12 cellular contexts compared by ENCODE assay signal in the genomic region with DNA sequence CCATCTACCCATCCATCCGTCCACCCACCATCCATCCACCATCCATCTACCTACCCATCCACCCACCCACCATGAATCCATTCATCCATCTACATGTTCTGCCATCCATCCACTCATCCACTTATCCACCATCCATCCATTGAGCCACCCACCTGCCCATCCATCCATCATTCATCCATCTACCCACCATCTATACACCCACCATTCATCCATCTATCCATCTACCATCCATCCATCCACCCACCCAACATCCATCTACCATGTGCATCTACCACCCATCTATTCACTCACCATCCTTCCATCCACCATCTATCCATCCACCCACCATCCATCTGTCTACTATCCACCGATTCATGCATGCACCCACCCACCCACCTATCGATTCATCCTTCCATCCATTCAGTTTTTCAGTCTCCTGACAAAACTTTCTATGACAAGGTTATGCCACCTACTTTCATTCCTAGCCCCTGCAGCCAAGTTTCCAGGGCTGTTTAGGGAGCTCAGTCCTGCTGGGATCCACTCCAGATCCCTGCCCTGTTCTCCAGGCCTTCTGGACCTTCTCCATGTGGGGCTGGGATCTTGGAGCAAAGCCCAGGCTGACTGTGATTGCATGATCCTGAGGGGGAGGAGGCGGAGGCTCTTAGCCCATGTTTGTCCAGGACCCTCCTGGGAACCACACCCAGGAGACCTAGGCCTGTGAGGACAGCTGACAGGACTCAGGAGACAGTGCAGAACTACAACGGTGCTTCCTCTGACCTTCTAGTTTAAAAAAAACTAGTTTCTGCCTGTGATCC. TPM values are rescaled to one million over a fixed set of nuclear protein-coding genes. Genes with fewer than 3 reads are reported as not detected.
DNase-seq lines count a peak whose midpoint lies in the region; ATAC-seq, FAIRE-seq and TF ChIP-seq lines count a peak whose summit lies in the region.
"Had no signal": no experiment of that assay in that cellular context is flagged by ENCODE, and none has a peak within 500 bp of the region (broad histone marks: within the 10 kb centered on the region; RNA-seq: fewer than 3 reads in every experiment).

No MANE protein-coding gene starts in this region.

- no peak overlapping the region for H3K27ac Mint-ChIP-seq in activated T-helper 2 cell treated with anti-CD3 and anti-CD28 coated beads, Interferon-gamma antibody, Interleukin-2, Interleukin-4, amounts not matched to agents 10 μg/mL and 5 μg/mL and 100 μg/mL, durations not matched to agents 14 hours and 24 hours and 36 hours
- H3K27ac Mint-ChIP-seq in activated T-cell treated with anti-CD3 and anti-CD28 coated beads, Interleukin-2, amount 50 U/mL, for 72 hours: no peak overlapping the region
- H3K27ac Mint-ChIP-seq: activated T-helper 1 cell treated with anti-CD3 and anti-CD28 coated beads, Interleukin-12 subunit alpha, Interleukin-12 subunit beta, Interleukin-2, Interleukin-4 antibody, amounts not matched to agents 30 ng/mL and 10 ng/mL and 1 ng/mL, durations not matched to agents 14 hours and 24 hours and 36 hours had no signal

- no peak for FAIRE-seq in HepG2 (lab: Jason Lieb, UNC)
- FAIRE-seq: D721Med had no signal

- H3K4me2 ChIP-seq in HepG2 (ENCODE audit: low read depth, low read length): no peak overlapping the region

- H3K27me3 Mint-ChIP-seq in activated T-helper 2 cell treated with anti-CD3 and anti-CD28 coated beads, Interferon-gamma antibody, Interleukin-2, Interleukin-4, amounts not matched to agents 10 μg/mL and 5 μg/mL and 100 μg/mL, durations not matched to agents 14 hours and 24 hours and 36 hours (ENCODE audit: low read depth): no peaks in the 10 kb centered on the region
- H3K27me3 Mint-ChIP-seq in activated T-cell treated with anti-CD3 and anti-CD28 coated beads, Interleukin-2, amount 50 U/mL, for 72 hours (ENCODE audit: low read depth): peaks cover 18% of the 10 kb centered on the region

- no peaks in the 10 kb centered on the region for H3K9me3 ChIP-seq in HepG2 (ENCODE audit: low read length)
- no peaks in the 10 kb centered on the region for H3K9me3 ChIP-seq in stomach smooth muscle (ENCODE audit: control insufficient read depth in 2 of 2, low read length in 2 of 2)

- 1% methylated on average over 4 of the region's 5 CpGs for WGBS in HepG2 (ENCODE audit: low lambda C conversion rate)

- H3K9me3 Mint-ChIP-seq in activated T-helper 2 cell treated with anti-CD3 and anti-CD28 coated beads, Interferon-gamma antibody, Interleukin-2, Interleukin-4, amounts not matched to agents 10 μg/mL and 5 μg/mL and 100 μg/mL, durations not matched to agents 14 hours and 24 hours and 36 hours: no peaks in the 10 kb centered on the region
- peaks cover 3 to 4% of the 10 kb centered on the region in 2 donors for H3K9me3 Mint-ChIP-seq in activated T-cell treated with anti-CD3 and anti-CD28 coated beads, Interleukin-2, amount 50 U/mL, for 72 hours
- H3K9me3 Mint-ChIP-seq: activated T-helper 1 cell treated with anti-CD3 and anti-CD28 coated beads, Interleukin-12 subunit alpha, Interleukin-12 subunit beta, Interleukin-2, Interleukin-4 antibody, amounts not matched to agents 30 ng/mL and 10 ng/mL and 1 ng/mL, durations not matched to agents 14 hours and 24 hours and 36 hours had no signal

- no peak for TF ChIP-seq POLR2A in HepG2 (IDR thresholded peaks at IDR 0.05; ENCODE audit: insufficient read depth in 1 of 2, low read depth in 2 of 2, low read length in 2 of 2)

- DNase-seq in NCI-H1092 (lab: John Stamatoyannopoulos, UW) (peak; percentile 6), HepG2 (ENCODE audit: low spot score) (no peak), RPMI8226 (no peak)
- DNase-seq in activated T-helper 2 cell treated with anti-CD3 and anti-CD28 coated beads, Interferon-gamma antibody, Interleukin-2, Interleukin-4, amounts not matched to agents 10 μg/mL and 5 μg/mL and 100 μg/mL, durations not matched to agents 14 hours and 24 hours and 36 hours (ENCODE audit: low spot score): no peak
- no peak for DNase-seq in activated T-cell treated with anti-CD3 and anti-CD28 coated beads, Interleukin-2, amount 50 U/mL, for 72 hours
- DNase-seq: dermis blood vessel endothelial cell had no signal

- ATAC-seq in esophagus mucosa: peak; percentile 43
- no peak for ATAC-seq in HepG2
- no peak for ATAC-seq in HG03025 (IDR thresholded peaks at IDR 0.05; ENCODE audit: low FRiP score, unreplicated experiment)
- no peak for ATAC-seq in activated T-cell treated with anti-CD3 and anti-CD28 coated beads, Interleukin-2, amount 50 U/mL, for 72 hours (replicated peaks in 1 of 2)

- H3K9ac ChIP-seq in HepG2 (ENCODE audit: insufficient read depth, low read depth, low read length) (no peak overlapping the region), stomach smooth muscle (ENCODE audit: low read length in 2 of 2) (no peak overlapping the region)

- H3K4me3 ChIP-seq in HepG2 (replicated peaks in 1 of 3; ENCODE audit: insufficient read depth in 1 of 3, low read depth in 2 of 3, low read length in 3 of 3) (no peak overlapping the region), stomach smooth muscle (ENCODE audit: low read length in 2 of 2) (peak overlapping the region; percentile 29 to 44)
- H3K4me3 ChIP-seq: skin epidermis had no signal

- no TSS peak for BruUV-seq in HepG2 (replicated peaks; lab: Mats Ljungman, UMichigan)

- H3K27ac ChIP-seq in HepG2 (ENCODE audit: extremely low read length, insufficient read depth, low read length) (no peak overlapping the region), stomach smooth muscle (ENCODE audit: low read length) (peak overlapping the region; percentile 46)

- H3K4me1 ChIP-seq in HepG2 (ENCODE audit: insufficient read depth, low read length): no peaks in the 10 kb centered on the region
- peaks cover 33% of the 10 kb centered on the region for H3K4me1 ChIP-seq in stomach smooth muscle (ENCODE audit: control insufficient read depth, insufficient read depth, low read length)

- no peaks in the 10 kb centered on the region for H3K36me3 ChIP-seq in HepG2 (replicated peaks in 1 of 2; ENCODE audit: control insufficient read depth in 1 of 2, insufficient read depth in 2 of 2, low read length in 2 of 2)
- H3K36me3 ChIP-seq in stomach smooth muscle (ENCODE audit: control insufficient read depth in 2 of 2, insufficient read depth in 2 of 2, low read length in 2 of 2): no peaks in the 10 kb centered on the region

- no peak overlapping the region for H2AFZ ChIP-seq in HepG2 (ENCODE audit: low read length)

- TF ChIP-seq RAD21 in HepG2 (CRISPR knock-in tag; IDR thresholded peaks at IDR 0.05): no peak

- TF ChIP-seq EP300 in HepG2 (IDR thresholded peaks at IDR 0.05; ENCODE audit: low read depth in 2 of 2, low read length in 2 of 2) (no peak), HepG2 (CRISPR knock-in tag; IDR thresholded peaks at IDR 0.05; ENCODE audit: borderline replicate concordance) (no peak)

- H4K20me1 ChIP-seq in HepG2 (ENCODE audit: insufficient read depth, low read length): no peaks in the 10 kb centered on the region

- no peaks in the 10 kb centered on the region for H3K79me2 ChIP-seq in HepG2 (ENCODE audit: insufficient read depth, low read length)

- no peak for TF ChIP-seq CTCF in HepG2 (CRISPR knock-in tag; IDR thresholded peaks at IDR 0.05)

- no peaks in the 10 kb centered on the region for H3K36me3 Mint-ChIP-seq in activated T-helper 2 cell treated with anti-CD3 and anti-CD28 coated beads, Interferon-gamma antibody, Interleukin-2, Interleukin-4, amounts not matched to agents 10 μg/mL and 5 μg/mL and 100 μg/mL, durations not matched to agents 14 hours and 24 hours and 36 hours (ENCODE audit: low read depth)
- H3K36me3 Mint-ChIP-seq in activated T-cell treated with anti-CD3 and anti-CD28 coated beads, Interleukin-2, amount 50 U/mL, for 72 hours (ENCODE audit: insufficient read depth in 2 of 2): no peaks in the 10 kb centered on the region

- in situ Hi-C loops in HepG2 (cut with HindIII; ENCODE audit: extremely low pct_ligation_motif_present, low pct_unique_long_range_greater_than_20kb): no loop called here

- peaks cover 5% of the 10 kb centered on the region for H3K4me1 Mint-ChIP-seq in activated T-helper 2 cell treated with anti-CD3 and anti-CD28 coated beads, Interferon-gamma antibody, Interleukin-2, Interleukin-4, amounts not matched to agents 10 μg/mL and 5 μg/mL and 100 μg/mL, durations not matched to agents 14 hours and 24 hours and 36 hours (ENCODE audit: low read depth)
- peaks cover 9% of the 10 kb centered on the region for H3K4me1 Mint-ChIP-seq in activated T-cell treated with anti-CD3 and anti-CD28 coated beads, Interleukin-2, amount 50 U/mL, for 72 hours (ENCODE audit: low read depth)

- H3K4me3 Mint-ChIP-seq in activated T-helper 2 cell treated with anti-CD3 and anti-CD28 coated beads, Interferon-gamma antibody, Interleukin-2, Interleukin-4, amounts not matched to agents 10 μg/mL and 5 μg/mL and 100 μg/mL, durations not matched to agents 14 hours and 24 hours and 36 hours (ENCODE audit: low read depth): no peak overlapping the region
- H3K4me3 Mint-ChIP-seq in activated T-cell treated with anti-CD3 and anti-CD28 coated beads, Interleukin-2, amount 50 U/mL, for 72 hours: no peak overlapping the region
- H3K4me3 Mint-ChIP-seq: activated T-helper 1 cell treated with anti-CD3 and anti-CD28 coated beads, Interleukin-12 subunit alpha, Interleukin-12 subunit beta, Interleukin-2, Interleukin-4 antibody, amounts not matched to agents 30 ng/mL and 10 ng/mL and 1 ng/mL, durations not matched to agents 14 hours and 24 hours and 36 hours had no signal

- CTCF ChIA-PET in HepG2 (lab: Yijun Ruan, JAX; ENCODE audit: low intra/inter-chr PET ratio, low total read pairs): no interaction called here

- POLR2A ChIA-PET in HepG2 (lab: Yijun Ruan, JAX): no interaction called here

- H3K27me3 ChIP-seq in HepG2 (ENCODE audit: control insufficient read depth in 1 of 2, insufficient read depth in 2 of 2, low read length in 2 of 2) (peaks cover 0 to 3% of the 10 kb centered on the region in 2 experiments; a peak in 1 of 5 replicates), stomach smooth muscle (ENCODE audit: control insufficient read depth in 1 of 2, insufficient read depth in 2 of 2, low read length in 2 of 2) (no peaks in the 10 kb centered on the region)

- intact Hi-C loops in HepG2 (cut with micrococcal nuclease; ENCODE audit: unreplicated experiment): no loop called here
- intact Hi-C loops in activated T-helper 2 cell treated with anti-CD3 and anti-CD28 coated beads, Interferon-gamma antibody, Interleukin-2, Interleukin-4, amounts not matched to agents 10 μg/mL and 5 μg/mL and 100 μg/mL, durations not matched to agents 14 hours and 24 hours and 36 hours (cut with micrococcal nuclease): loop anchor here (2.0 to 10.0 kb wide), 3 partner anchors 49 to 89 kb away; partner anchors contain the start of gene GAN

RNA-seq across cellular contexts. Expression of gene BCO1, which starts 27.4 kb away (rescaled TPM):
- total RNA-seq in esophagus mucosa: 0.32 TPM
- total RNA-seq in HepG2 (2016; rRNA removed; fragmentation: Illumina TruSeq; extraction: Trizol): 0.11 TPM in 1 of 2 replicates, not detected in the other
- not detected in 2 replicates for total RNA-seq in HepG2 (2016; cell fraction: cytosol; rRNA removed; fragmentation: Illumina TruSeq; extraction: Trizol; ENCODE audit: low read depth)
- 0.09 and 0.21 TPM in 2 replicates for total RNA-seq in HepG2 (2016; cell fraction: insoluble cytoplasmic fraction; rRNA removed; fragmentation: Illumina TruSeq; extraction: Trizol)
- not detected in 2 replicates for total RNA-seq in HepG2 (2016; cell fraction: membrane; rRNA removed; fragmentation: Illumina TruSeq; extraction: Trizol)
- total RNA-seq in HepG2 (2016; cell fraction: nucleus; rRNA removed; fragmentation: Illumina TruSeq; extraction: Trizol): not detected in 2 replicates
- not detected in 2 replicates for polyA plus RNA-seq in HepG2 (2011; rRNA removed)
- 0.08 TPM in 1 of 2 replicates, not detected in the other for polyA plus RNA-seq in HepG2 (2011; cell fraction: cytosol; rRNA removed)
- not detected in 2 replicates for polyA plus RNA-seq in HepG2 (2011; cell fraction: nucleus; rRNA removed)
- 0.17 TPM in 1 of 2 replicates, not detected in the other for polyA plus RNA-seq in HepG2 (2012)
- polyA plus RNA-seq in HepG2 (2016; cell fraction: cytosol; fragmentation: Illumina TruSeq; extraction: Trizol; ENCODE audit: low read depth): 0.07 and 0.12 TPM in 2 replicates
- 0.20 TPM in 1 of 2 replicates, not detected in the other for polyA plus RNA-seq in HepG2 (2016; cell fraction: insoluble cytoplasmic fraction; fragmentation: Illumina TruSeq; extraction: Trizol; ENCODE audit: low read depth)
- polyA plus RNA-seq in HepG2 (2016; cell fraction: membrane; fragmentation: Illumina TruSeq; extraction: Trizol; ENCODE audit: low read depth): 0.17 TPM in 1 of 2 replicates, not detected in the other
- not detected in 2 replicates for polyA plus RNA-seq in HepG2 (2016; cell fraction: nucleus; fragmentation: Illumina TruSeq; extraction: Trizol; ENCODE audit: insufficient read depth, low read depth)
- not detected in 2 replicates for polyA minus RNA-seq in HepG2 (2011; rRNA and poly(A)+ RNA removed; ENCODE audit: low replicate concordance)
- not detected in 2 replicates for polyA minus RNA-seq in HepG2 (2011; cell fraction: cytosol; rRNA and poly(A)+ RNA removed)
- not detected in 2 replicates for polyA minus RNA-seq in HepG2 (2011; cell fraction: nucleus; rRNA and poly(A)+ RNA removed)
- total RNA-seq in activated T-helper 2 cell treated with anti-CD3 and anti-CD28 coated beads, Interferon-gamma antibody, Interleukin-2, Interleukin-4, amounts not matched to agents 10 μg/mL and 5 μg/mL and 100 μg/mL, durations not matched to agents 14 hours and 24 hours and 36 hours: not detected in 2 replicates
- total RNA-seq in activated T-cell treated with anti-CD3 and anti-CD28 coated beads, Interleukin-2, amount 50 U/mL, for 72 hours: not detected
- total RNA-seq: activated T-helper 1 cell treated with anti-CD3 and anti-CD28 coated beads, Interleukin-12 subunit alpha, Interleukin-12 subunit beta, Interleukin-2, Interleukin-4 antibody, amounts not matched to agents 30 ng/mL and 10 ng/mL and 1 ng/mL, durations not matched to agents 14 hours and 24 hours and 36 hours; dermis blood vessel endothelial cell had no signal

RNA-seq across cellular contexts. Expression of gene GAN, which starts 48.9 kb away (rescaled TPM):
- total RNA-seq in esophagus mucosa: 19.9 TPM
- total RNA-seq in HepG2 (2016; rRNA removed; fragmentation: Illumina TruSeq; extraction: Trizol): 11.0 and 16.3 TPM in 2 replicates
- 7.3 and 9.7 TPM in 2 replicates for total RNA-seq in HepG2 (2016; cell fraction: cytosol; rRNA removed; fragmentation: Illumina TruSeq; extraction: Trizol; ENCODE audit: low read depth)
- total RNA-seq in HepG2 (2016; cell fraction: insoluble cytoplasmic fraction; rRNA removed; fragmentation: Illumina TruSeq; extraction: Trizol): 9.7 and 16.1 TPM in 2 replicates
- total RNA-seq in HepG2 (2016; cell fraction: membrane; rRNA removed; fragmentation: Illumina TruSeq; extraction: Trizol): 7.4 and 9.8 TPM in 2 replicates
- total RNA-seq in HepG2 (2016; cell fraction: nucleus; rRNA removed; fragmentation: Illumina TruSeq; extraction: Trizol): 12.2 and 12.6 TPM in 2 replicates
- 2.9 and 4.3 TPM in 2 replicates for polyA plus RNA-seq in HepG2 (2011; rRNA removed)
- 1.5 and 2.5 TPM in 2 replicates for polyA plus RNA-seq in HepG2 (2011; cell fraction: cytosol; rRNA removed)
- polyA plus RNA-seq in HepG2 (2011; cell fraction: nucleus; rRNA removed): 3.2 and 3.8 TPM in 2 replicates
- polyA plus RNA-seq in HepG2 (2012): 1.7 and 2.1 TPM in 2 replicates
- 0.36 TPM in 2 replicates for polyA plus RNA-seq in HepG2 (2016; cell fraction: cytosol; fragmentation: Illumina TruSeq; extraction: Trizol; ENCODE audit: low read depth)
- 4.0 and 4.5 TPM in 2 replicates for polyA plus RNA-seq in HepG2 (2016; cell fraction: insoluble cytoplasmic fraction; fragmentation: Illumina TruSeq; extraction: Trizol; ENCODE audit: low read depth)
- polyA plus RNA-seq in HepG2 (2016; cell fraction: membrane; fragmentation: Illumina TruSeq; extraction: Trizol; ENCODE audit: low read depth): 0.64 and 0.81 TPM in 2 replicates
- 4.2 and 4.3 TPM in 2 replicates for polyA plus RNA-seq in HepG2 (2016; cell fraction: nucleus; fragmentation: Illumina TruSeq; extraction: Trizol; ENCODE audit: insufficient read depth, low read depth)
- 11.7 and 21.3 TPM in 2 replicates for polyA minus RNA-seq in HepG2 (2011; rRNA and poly(A)+ RNA removed; ENCODE audit: low replicate concordance)
- 9.4 and 14.7 TPM in 2 replicates for polyA minus RNA-seq in HepG2 (2011; cell fraction: cytosol; rRNA and poly(A)+ RNA removed)
- 18.4 and 20.1 TPM in 2 replicates for polyA minus RNA-seq in HepG2 (2011; cell fraction: nucleus; rRNA and poly(A)+ RNA removed)
- 14.6 and 15.3 TPM in 2 replicates for total RNA-seq in activated T-helper 2 cell treated with anti-CD3 and anti-CD28 coated beads, Interferon-gamma antibody, Interleukin-2, Interleukin-4, amounts not matched to agents 10 μg/mL and 5 μg/mL and 100 μg/mL, durations not matched to agents 14 hours and 24 hours and 36 hours
- 10 to 100 TPM; 21.6 to 22.0 TPM for total RNA-seq in activated T-cell treated with anti-CD3 and anti-CD28 coated beads, Interleukin-2, amount 50 U/mL, for 72 hours

Comparison
In these comparisons a context has a peak if more than half of its experiments do, and no peak if none do; other contexts are left out.
1. H3K4me3 ChIP-seq: peak in stomach smooth muscle (2 of 2); none in HepG2 (0 of 3).